ENCODE assay signal across 8 cellular contexts in the genomic region with DNA sequence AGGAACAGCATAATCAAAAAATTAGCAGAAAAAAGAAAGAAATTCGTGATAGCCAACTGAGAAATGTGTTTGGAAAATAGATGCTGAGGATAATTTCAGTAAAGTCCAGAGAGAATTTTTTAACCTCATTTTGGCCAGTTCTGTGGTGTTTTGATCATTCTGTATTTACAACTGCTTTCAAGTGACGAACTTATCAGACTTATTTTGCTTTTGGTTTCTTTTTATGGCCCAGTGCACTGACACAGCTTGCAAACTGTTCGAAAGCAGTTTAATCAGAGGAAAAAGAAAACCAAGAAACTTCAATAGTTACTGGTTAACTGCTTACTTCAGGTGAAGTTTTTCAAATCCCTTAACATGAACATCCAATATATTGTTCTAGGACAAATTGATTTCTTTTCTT. TPM values are rescaled to one million over a fixed set of nuclear protein-coding genes. Genes with fewer than 3 reads are reported as not detected.
A peak's percentile ranks its signal among the peaks of the same experiment; 100 is the strongest.
DNase-seq lines count a peak whose midpoint lies in the region; ATAC-seq, FAIRE-seq and TF ChIP-seq lines count a peak whose summit lies in the region.

No MANE protein-coding gene starts in this region.

- H3K4me1 Mint-ChIP-seq in brain: peaks cover 59% of the 10 kb centered on the region
- H3K4me1 Mint-ChIP-seq in nephron progenitor cell: peaks cover 46% of the 10 kb centered on the region

- no peak for FAIRE-seq in GM12892 (lab: Jason Lieb, UNC)

- peaks cover 31% of the 10 kb centered on the region for H3K36me3 Mint-ChIP-seq in brain
- H3K36me3 Mint-ChIP-seq in nephron progenitor cell (ENCODE audit: low read depth): peaks cover 15% of the 10 kb centered on the region

- H3K27me3 Mint-ChIP-seq in brain (no peaks in the 10 kb centered on the region), nephron progenitor cell (ENCODE audit: low read depth, poor library complexity) (peaks cover 2% of the 10 kb centered on the region)

- H3K9me3 Mint-ChIP-seq in brain (peaks cover 0 to 6% (median 0%) of the 10 kb centered on the region in 5 experiments), nephron progenitor cell (no peaks in the 10 kb centered on the region)

- no peak for TF ChIP-seq POLR2A in GM12892 (IDR thresholded peaks at IDR 0.05; ENCODE audit: low read depth, low read length)

- TF ChIP-seq CTCF in brain (conservative IDR thresholded peaks at IDR 0.05): no peak
- no peak for TF ChIP-seq CTCF in nephron progenitor cell (IDR thresholded peaks at IDR 0.05)

- ATAC-seq in HG02938 (IDR thresholded peaks at IDR 0.05; ENCODE audit: unreplicated experiment) (peak; percentile 35), GM21717 (IDR thresholded peaks at IDR 0.05; ENCODE audit: unreplicated experiment) (no peak)

- H3K4me3 Mint-ChIP-seq in brain: peak overlapping the region; percentile 96 to 99 (median 97)
- H3K4me3 Mint-ChIP-seq in nephron progenitor cell: peak overlapping the region; percentile 93

- H3K27ac Mint-ChIP-seq in brain: peak overlapping the region in 3 of 5 experiments; percentile 94 to 96 (median 95)
- no peak overlapping the region for H3K27ac Mint-ChIP-seq in nephron progenitor cell

- DNase-seq in EH (ENCODE audit: low read depth) (peak; percentile 16), nephron progenitor cell (no peak), HT-29 (ENCODE audit: low spot score) (no peak), GM12892 (ENCODE audit: insufficient read length) (no peak), SIG-M5 (lab: John Stamatoyannopoulos, UW) (no peak)

RNA-seq across cellular contexts. Expression of a gene that starts 1.9 kb away (rescaled TPM):
- polyA plus RNA-seq in brain (ENCODE audit: insufficient read depth, low read depth, low replicate concordance): 172 TPM
- 273 and 277 TPM in 2 replicates for total RNA-seq in HT-29 (2014; rRNA removed; shearing (Covaris generic))
- 91.1 TPM for polyA plus RNA-seq in GM12892 (2012; ENCODE audit: missing spikeins)

RNA-seq across cellular contexts. Expression of a gene that starts 2.1 kb away (rescaled TPM):
- 7.5 TPM for polyA plus RNA-seq in brain (ENCODE audit: insufficient read depth, low read depth, low replicate concordance)
- total RNA-seq in HT-29 (2014; rRNA removed; shearing (Covaris generic)): 3.7 and 5.9 TPM in 2 replicates
- polyA plus RNA-seq in GM12892 (2012; ENCODE audit: missing spikeins): 2.9 TPM

RNA-seq across cellular contexts. Expression of a gene that starts 28.7 kb away (rescaled TPM):
- 0.68 TPM for polyA plus RNA-seq in brain (ENCODE audit: insufficient read depth, low read depth, low replicate concordance)
- total RNA-seq in HT-29 (2014; rRNA removed; shearing (Covaris generic)): not detected in 2 replicates
- polyA plus RNA-seq in GM12892 (2012; ENCODE audit: missing spikeins): not detected

RNA-seq across cellular contexts. Expression of a gene that starts 51.4 kb away (rescaled TPM):
- 163 TPM for polyA plus RNA-seq in brain (ENCODE audit: insufficient read depth, low read depth, low replicate concordance)
- 506 and 531 TPM in 2 replicates for total RNA-seq in HT-29 (2014; rRNA removed; shearing (Covaris generic))
- polyA plus RNA-seq in GM12892 (2012; ENCODE audit: missing spikeins): 124 TPM
